In the genomic region with DNA sequence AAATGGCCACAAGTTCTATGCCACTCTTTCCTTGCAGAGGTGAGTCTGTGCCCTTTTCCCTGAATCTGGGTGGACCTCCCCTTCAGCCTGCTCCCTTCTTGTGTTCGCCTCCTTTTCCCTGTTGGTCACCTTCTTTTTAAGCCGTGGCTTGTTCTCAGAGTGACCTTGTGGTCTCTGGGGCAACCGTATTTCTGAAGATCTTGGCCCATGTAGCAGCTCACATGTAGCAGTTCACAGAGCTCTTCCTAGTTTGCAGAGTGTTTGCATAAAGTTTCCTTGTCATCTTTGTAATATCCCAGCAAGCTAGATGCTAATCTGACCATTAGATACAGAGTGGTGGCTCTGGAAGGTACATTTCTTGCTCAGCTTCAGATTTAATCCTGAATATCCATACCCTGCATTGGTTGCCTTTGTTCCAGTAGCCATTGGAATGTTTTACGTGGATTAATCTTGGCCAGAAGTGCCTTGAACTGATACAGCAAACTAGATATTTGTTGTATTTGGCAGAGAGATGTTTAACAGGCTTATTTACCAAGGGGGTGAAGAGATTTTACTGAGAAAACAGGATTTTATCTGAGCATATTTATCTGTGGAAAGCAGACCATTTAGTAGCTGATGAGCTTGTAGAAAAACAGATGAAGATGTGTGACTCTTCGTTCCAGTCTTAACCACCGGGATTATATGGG, we compare ENCODE assay signal across 1 cellular context.
TF ChIP-seq lines count a peak whose summit lies in the region.

No MANE protein-coding gene starts in this region.

TF ChIP-seq in HCT116, 20 proteins besides CTCF, POLR2A, EP300 and RAD21 (continued from another document):
- TF ChIP-seq, protein P1, sequence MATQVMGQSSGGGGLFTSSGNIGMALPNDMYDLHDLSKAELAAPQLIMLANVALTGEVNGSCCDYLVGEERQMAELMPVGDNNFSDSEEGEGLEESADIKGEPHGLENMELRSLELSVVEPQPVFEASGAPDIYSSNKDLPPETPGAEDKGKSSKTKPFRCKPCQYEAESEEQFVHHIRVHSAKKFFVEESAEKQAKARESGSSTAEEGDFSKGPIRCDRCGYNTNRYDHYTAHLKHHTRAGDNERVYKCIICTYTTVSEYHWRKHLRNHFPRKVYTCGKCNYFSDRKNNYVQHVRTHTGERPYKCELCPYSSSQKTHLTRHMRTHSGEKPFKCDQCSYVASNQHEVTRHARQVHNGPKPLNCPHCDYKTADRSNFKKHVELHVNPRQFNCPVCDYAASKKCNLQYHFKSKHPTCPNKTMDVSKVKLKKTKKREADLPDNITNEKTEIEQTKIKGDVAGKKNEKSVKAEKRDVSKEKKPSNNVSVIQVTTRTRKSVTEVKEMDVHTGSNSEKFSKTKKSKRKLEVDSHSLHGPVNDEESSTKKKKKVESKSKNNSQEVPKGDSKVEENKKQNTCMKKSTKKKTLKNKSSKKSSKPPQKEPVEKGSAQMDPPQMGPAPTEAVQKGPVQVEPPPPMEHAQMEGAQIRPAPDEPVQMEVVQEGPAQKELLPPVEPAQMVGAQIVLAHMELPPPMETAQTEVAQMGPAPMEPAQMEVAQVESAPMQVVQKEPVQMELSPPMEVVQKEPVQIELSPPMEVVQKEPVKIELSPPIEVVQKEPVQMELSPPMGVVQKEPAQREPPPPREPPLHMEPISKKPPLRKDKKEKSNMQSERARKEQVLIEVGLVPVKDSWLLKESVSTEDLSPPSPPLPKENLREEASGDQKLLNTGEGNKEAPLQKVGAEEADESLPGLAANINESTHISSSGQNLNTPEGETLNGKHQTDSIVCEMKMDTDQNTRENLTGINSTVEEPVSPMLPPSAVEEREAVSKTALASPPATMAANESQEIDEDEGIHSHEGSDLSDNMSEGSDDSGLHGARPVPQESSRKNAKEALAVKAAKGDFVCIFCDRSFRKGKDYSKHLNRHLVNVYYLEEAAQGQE (IDR thresholded peaks at IDR 0.05; ENCODE audit: low read depth): no peak
- TF ChIP-seq EZH2 (IDR thresholded peaks at IDR 0.05) (no peak), FOSL1 (IDR thresholded peaks at IDR 0.05; ENCODE audit: low read depth) (no peak), EGR1 (IDR thresholded peaks at IDR 0.05; ENCODE audit: low read depth) (no peak), POLR2AphosphoS5 (IDR thresholded peaks at IDR 0.05; ENCODE audit: low read depth, low read length) (no peak)
- TF ChIP-seq, protein P2, sequence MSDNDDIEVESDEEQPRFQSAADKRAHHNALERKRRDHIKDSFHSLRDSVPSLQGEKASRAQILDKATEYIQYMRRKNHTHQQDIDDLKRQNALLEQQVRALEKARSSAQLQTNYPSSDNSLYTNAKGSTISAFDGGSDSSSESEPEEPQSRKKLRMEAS (IDR thresholded peaks at IDR 0.05): no peak
